Comparison of ENCODE assay signal across 8 cellular contexts in the genomic region with DNA sequence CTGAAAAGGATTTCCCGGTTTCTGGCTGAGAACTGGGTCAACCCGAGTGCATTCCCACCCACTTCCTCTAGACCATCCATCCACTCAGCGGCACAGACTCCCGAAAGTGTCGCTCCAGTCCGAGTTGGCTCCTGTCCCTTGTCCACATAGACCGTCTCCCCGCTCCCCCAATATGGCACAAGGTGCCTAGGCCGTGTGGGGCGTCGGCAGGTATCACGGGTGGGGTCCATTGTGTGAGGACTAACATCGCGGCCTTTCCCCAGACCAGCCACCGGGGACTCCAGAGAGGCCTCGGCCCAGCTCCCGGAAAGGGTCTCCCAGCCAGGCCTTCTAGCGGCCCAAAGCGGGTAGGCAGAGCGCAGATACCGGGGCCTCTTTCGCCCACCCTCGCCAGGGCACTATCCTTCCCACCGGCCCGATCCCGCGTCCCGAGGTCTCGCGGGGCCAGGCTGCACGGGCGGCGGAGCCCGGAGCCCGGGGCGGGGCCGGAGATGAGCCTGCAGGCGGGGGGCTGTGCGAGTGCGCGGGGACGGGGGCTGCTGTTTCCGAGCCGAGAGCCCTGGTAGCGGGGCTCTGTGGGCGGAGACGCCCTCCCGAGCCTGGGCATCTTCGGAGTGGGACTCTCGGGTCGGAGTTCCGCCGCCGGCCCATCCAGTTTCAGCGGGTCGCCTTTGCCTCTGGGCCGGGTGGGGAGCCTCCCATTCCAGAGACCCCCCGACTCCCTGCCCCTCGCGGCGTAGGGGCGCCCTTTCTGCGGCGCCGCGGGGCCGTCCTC. TPM values are rescaled to one million over a fixed set of nuclear protein-coding genes. Genes with fewer than 3 reads are reported as not detected.
A peak's percentile ranks its signal among the peaks of the same experiment; 100 is the strongest.
DNase-seq lines count a peak whose midpoint lies in the region; ATAC-seq, FAIRE-seq and TF ChIP-seq lines count a peak whose summit lies in the region.

No MANE protein-coding gene starts in this region.

- dilution Hi-C loops in endothelial cell of umbilical vein (cut with MboI; ENCODE audit: extremely low pct_ligation_motif_present, low sequenced_read_pairs) = no loop called here

- POLR2A ChIA-PET in GM10248 (lab: Yijun Ruan, JAX) (interaction anchor here (0.6 kb wide), 1 partner anchor 83 kb away, joined by 9 read pairs; no protein-coding TSS in a partner anchor), endothelial cell of umbilical vein (lab: Charles Lee) (interaction anchor here (0.6 to 1.8 kb wide), 5 partner anchors 9 to 230 kb away, joined by 3 to 8 read pairs (median 7); no protein-coding TSS in a partner anchor)

- TSS peak; percentile 91 for BruUV-seq in endothelial cell of umbilical vein (replicated peaks; lab: Mats Ljungman, UMichigan)

- intact Hi-C loops in endothelial cell of umbilical vein (cut with micrococcal nuclease) (loop anchor here (1.0 kb wide), 4 partner anchors 18 to 115 kb away; no protein-coding TSS in a partner anchor), stomach (cut with DNase I; ENCODE audit: low total_unique reads) (no loop called here)

- peak overlapping the region; percentile 80 for H3K4me3 Mint-ChIP-seq in mesothelial cell of epicardium

- no peaks in the 10 kb centered on the region for H3K36me3 Mint-ChIP-seq in mesothelial cell of epicardium

- H3K4me1 Mint-ChIP-seq in mesothelial cell of epicardium = peaks cover 28% of the 10 kb centered on the region

- 2 to 9% (median 3%) methylated on average over 11 to 67 of the region's 67 CpGs for WGBS in stomach, 5 donors

- peak overlapping the region; percentile 22 for H2AFZ ChIP-seq in endothelial cell of umbilical vein (ENCODE audit: low read depth, low read length)

- CTCF ChIA-PET in GM10248 (lab: Yijun Ruan, JAX) = interaction anchor here (1.4 kb wide), 1 partner anchor 51 kb away, joined by 3 read pairs; no protein-coding TSS in a partner anchor
- CTCF ChIA-PET in endothelial cell of umbilical vein (lab: Charles Lee) = interaction anchor here (0.8 to 2.7 kb wide), 9 partner anchors 10 to 123 kb away, joined by 3 to 9 read pairs (median 5); no protein-coding TSS in a partner anchor

- H3K4me1 ChIP-seq in endothelial cell of umbilical vein (ENCODE audit: control insufficient read depth, extremely low read depth, insufficient read depth, low read length) = peaks cover 21% of the 10 kb centered on the region
- peaks cover 14 to 26% (median 22%) of the 10 kb centered on the region in 4 donors for H3K4me1 ChIP-seq in stomach

- H3K9me1 ChIP-seq in endothelial cell of umbilical vein (replicated peaks; ENCODE audit: control insufficient read depth, extremely low read depth, insufficient read depth, low read length) = no peaks in the 10 kb centered on the region

- H3K27me3 ChIP-seq in endothelial cell of umbilical vein (ENCODE audit: control insufficient read depth in 2 of 2, insufficient read depth in 2 of 2, low read length in 2 of 2) (no peaks in the 10 kb centered on the region), stomach (peaks cover 0 to 12% (median 0%) of the 10 kb centered on the region in 3 donors)

- peak overlapping the region; percentile 17 to 62 (median 38) for H3K4me3 ChIP-seq in endothelial cell of umbilical vein (replicated peaks in 1 of 3; ENCODE audit: insufficient read depth in 1 of 3, low read depth in 1 of 3, low read length in 3 of 3)
- H3K4me3 ChIP-seq in stomach = peak overlapping the region; percentile 55 to 79 (median 70)

- no peaks in the 10 kb centered on the region for H3K9me3 Mint-ChIP-seq in mesothelial cell of epicardium

- H4K20me1 ChIP-seq in endothelial cell of umbilical vein (replicated peaks; ENCODE audit: control insufficient read depth, extremely low read depth, insufficient read depth, low read length) = no peaks in the 10 kb centered on the region

- H3K9ac ChIP-seq in endothelial cell of umbilical vein (replicated peaks; ENCODE audit: extremely low read depth, insufficient read depth, low read length) = peak overlapping the region; percentile 94

- peak; percentile 90 for FAIRE-seq in endothelial cell of umbilical vein (lab: Jason Lieb, UNC)

- no peaks in the 10 kb centered on the region for H3K27me3 Mint-ChIP-seq in mesothelial cell of epicardium (ENCODE audit: low read depth)

- DNase-seq in GM10248 (ENCODE audit: extremely low spot score) (peak; percentile 79), NCI-H748 (lab: John Stamatoyannopoulos, UW; ENCODE audit: unreplicated experiment) (peak; percentile 85), endothelial cell of umbilical vein (ENCODE audit: low read depth, low spot score) (peak; percentile 84), mesothelial cell of epicardium (ENCODE audit: low spot score in 2 of 2, unreplicated experiment in 2 of 2) (peak; percentile 74 to 82), stomach (peak; percentile 46), middle frontal gyrus (ENCODE audit: extremely low spot score, low spot score) (no peak)
- peak; percentile 61 for DNase-seq in activated CD8-positive, alpha-beta memory T cell treated with anti-CD3 and anti-CD28 coated beads, Interleukin-2, amount 50 U/mL, for 4 hours

- H3K27ac Mint-ChIP-seq in mesothelial cell of epicardium = peak overlapping the region; percentile 96

- H3K4me2 ChIP-seq in endothelial cell of umbilical vein (ENCODE audit: insufficient read depth, low read length) = peak overlapping the region; percentile 35

- peak; percentile 69 for TF ChIP-seq POLR2A in endothelial cell of umbilical vein (IDR thresholded peaks at IDR 0.05; ENCODE audit: low read depth, low read length)
- no peak for TF ChIP-seq POLR2A in stomach (IDR thresholded peaks at IDR 0.05)

- TF ChIP-seq CTCF in GM10248 (IDR thresholded peaks at IDR 0.05; ENCODE audit: control extremely low read depth, extremely low read depth, low read depth, missing control alignments) (peak; percentile 15), endothelial cell of umbilical vein (IDR thresholded peaks at IDR 0.05; ENCODE audit: extremely low read depth in 1 of 2, insufficient read depth in 1 of 2, low read depth in 1 of 2, low read length in 2 of 2) (peak; percentile 9 to 20), mesothelial cell of epicardium (IDR thresholded peaks at IDR 0.05; ENCODE audit: unreplicated experiment) (peak; percentile 37), stomach (IDR thresholded peaks at IDR 0.05) (peak in 1 of 7 experiments; percentile 20)

- H3K27ac ChIP-seq in endothelial cell of umbilical vein (ENCODE audit: insufficient read depth, low read depth, low read length) (peak overlapping the region; percentile 94), stomach (peak overlapping the region; percentile 87 to 97 (median 93))

- ATAC-seq in HG02973 (IDR thresholded peaks at IDR 0.05; ENCODE audit: unreplicated experiment) = peak; percentile 60

- no peak for TF ChIP-seq EP300 in stomach (IDR thresholded peaks at IDR 0.05)

- H3K79me2 ChIP-seq in endothelial cell of umbilical vein (ENCODE audit: control insufficient read depth, insufficient read depth, low read length) = no peaks in the 10 kb centered on the region

- H3K9me3 ChIP-seq in endothelial cell of umbilical vein (replicated peaks; ENCODE audit: control insufficient read depth, insufficient read depth, low read length) = no peaks in the 10 kb centered on the region
- H3K9me3 ChIP-seq in stomach = no peaks in the 10 kb centered on the region

- H3K36me3 ChIP-seq in endothelial cell of umbilical vein (ENCODE audit: control insufficient read depth in 2 of 2, extremely low read depth in 1 of 2, insufficient read depth in 2 of 2, low read length in 2 of 2) (no peaks in the 10 kb centered on the region), stomach (no peaks in the 10 kb centered on the region)

TF ChIP-seq in endothelial cell of umbilical vein, 7 proteins besides CTCF, POLR2A, EP300 and RAD21:
- peak; percentile 83 for TF ChIP-seq POLR2AphosphoS5 (IDR thresholded peaks at IDR 0.05; ENCODE audit: insufficient read depth, low read depth, low read length)
- TF ChIP-seq, protein P1, sequence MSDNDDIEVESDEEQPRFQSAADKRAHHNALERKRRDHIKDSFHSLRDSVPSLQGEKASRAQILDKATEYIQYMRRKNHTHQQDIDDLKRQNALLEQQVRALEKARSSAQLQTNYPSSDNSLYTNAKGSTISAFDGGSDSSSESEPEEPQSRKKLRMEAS (IDR thresholded peaks at IDR 0.05; ENCODE audit: insufficient read depth, insufficient read length) = no peak
TF ChIP-seq in endothelial cell of umbilical vein: peak in this region for 1.

RNA-seq across cellular contexts. Expression of a gene that starts 21.1 kb away (rescaled TPM):
- total RNA-seq in endothelial cell of umbilical vein (384 and 409 TPM in 2 replicates), mesothelial cell of epicardium (360 to 375 TPM (median 373 TPM) in 3 replicates), stomach (100 to 1,000 TPM in 2 of 5 donors, 10 to 100 TPM in 3; 46.6 to 297 (median 81.0) TPM)
- polyA plus RNA-seq in endothelial cell of umbilical vein (816 and 1,196 TPM in 2 replicates), stomach (10 to 100 TPM; 15.4 to 46.0 (median 39.0) TPM)
- 484 and 524 TPM in 2 replicates for polyA plus RNA-seq in endothelial cell of umbilical vein (2011; cell fraction: cytosol; rRNA removed)
- 284 and 302 TPM in 2 replicates for polyA plus RNA-seq in endothelial cell of umbilical vein (2011; cell fraction: nucleus; rRNA removed)
- polyA plus RNA-seq in endothelial cell of umbilical vein (2012) = 320 and 386 TPM in 2 replicates
- 359 and 398 TPM in 2 replicates for polyA minus RNA-seq in endothelial cell of umbilical vein
- 120 TPM for polyA minus RNA-seq in endothelial cell of umbilical vein (2011; cell fraction: cytosol; rRNA and poly(A)+ RNA removed)
- polyA minus RNA-seq in endothelial cell of umbilical vein (2011; cell fraction: nucleus; rRNA and poly(A)+ RNA removed) = 95.0 and 155 TPM in 2 replicates

RNA-seq across cellular contexts. Expression of a gene that starts 57.4 kb away (rescaled TPM):
- total RNA-seq in endothelial cell of umbilical vein = 50.1 and 79.2 TPM in 2 replicates
- polyA plus RNA-seq in endothelial cell of umbilical vein = 60.2 and 74.0 TPM in 2 replicates
- 29.2 and 37.9 TPM in 2 replicates for polyA plus RNA-seq in endothelial cell of umbilical vein (2011; cell fraction: cytosol; rRNA removed)
- polyA plus RNA-seq in endothelial cell of umbilical vein (2011; cell fraction: nucleus; rRNA removed) = 149 and 190 TPM in 2 replicates
- 24.4 and 35.1 TPM in 2 replicates for polyA plus RNA-seq in endothelial cell of umbilical vein (2012)
- 66.2 and 70.5 TPM in 2 replicates for polyA minus RNA-seq in endothelial cell of umbilical vein
- polyA minus RNA-seq in endothelial cell of umbilical vein (2011; cell fraction: cytosol; rRNA and poly(A)+ RNA removed) = 12.5 TPM
- 69.0 and 96.3 TPM in 2 replicates for polyA minus RNA-seq in endothelial cell of umbilical vein (2011; cell fraction: nucleus; rRNA and poly(A)+ RNA removed)
- total RNA-seq in mesothelial cell of epicardium = 8.0 to 8.2 TPM (median 8.1 TPM) in 3 replicates
- total RNA-seq in stomach = 10 to 100 TPM in 2 of 5 donors, 1 to 10 TPM in 2, under 1 TPM in 1; 0.58 to 57.6 (median 5.9) TPM
- polyA plus RNA-seq in stomach = 1 to 10 TPM; 3.4 to 6.6 (median 3.9) TPM
